In genomic region chr5:98927242-98927987, GRCh38 we compare ENCODE assay signal across 8 cellular contexts. TPM values are rescaled to one million over a fixed set of nuclear protein-coding genes. Genes with fewer than 3 reads are reported as not detected.
A peak's percentile ranks its signal among the peaks of the same experiment; 100 is the strongest.
DNase-seq lines count a peak whose midpoint lies in the region; ATAC-seq, FAIRE-seq and TF ChIP-seq lines count a peak whose summit lies in the region.

No MANE protein-coding gene starts in this region.

- in situ Hi-C loops in GM23248 (cut with MboI) = no loop called here

- H3K4me3 ChIP-seq in GM23248 = peak overlapping the region; percentile 92
- H3K4me3 ChIP-seq in H1 (ENCODE audit: extremely low read depth in 1 of 4, insufficient read depth in 2 of 4, low read depth in 3 of 4, low read length in 4 of 4) = peak overlapping the region; percentile 60 to 90 (median 87)
- peak overlapping the region; percentile 69 to 94 for H3K4me3 ChIP-seq in muscle layer of duodenum (ENCODE audit: low read depth in 1 of 2, low read length in 2 of 2)

- POLR2A ChIA-PET in H1 (lab: Charles Lee; ENCODE audit: partially characterized antibody) = interaction anchor here (0.8 to 4.2 kb wide), 4 partner anchors 9 to 18 kb away, joined by 4 to 12 read pairs (median 4); no protein-coding TSS in a partner anchor

- H3K79me1 ChIP-seq in H1 (ENCODE audit: low read depth, low read length) = no peaks in the 10 kb centered on the region; the same call in 1 of the 2 replicates

- no peak overlapping the region for H3K23ac ChIP-seq in H1 (ENCODE audit: insufficient read length)

- H3K4ac ChIP-seq in H1 (replicated peaks; ENCODE audit: insufficient read length, low read depth, low read length) = no peak overlapping the region

- H2BK5ac ChIP-seq in H1 (ENCODE audit: low read depth, low read length) = peak overlapping the region; percentile 48; the same call in 1 of the 2 replicates

- no peak overlapping the region for H3K14ac ChIP-seq in H1 (ENCODE audit: insufficient read length)

- TF ChIP-seq EP300 in H1 (IDR thresholded peaks at IDR 0.05; ENCODE audit: borderline replicate concordance in 1 of 2, low read depth in 2 of 2, low read length in 2 of 2) = no peak

- no peak overlapping the region for H2AK5ac ChIP-seq in H1 (ENCODE audit: low read depth, low read length)

- no peak overlapping the region for H3K56ac ChIP-seq in H1 (replicated peaks; ENCODE audit: insufficient read length, low read depth, low read length)

- H3K27ac Mint-ChIP-seq in stimulated activated naive B cell treated with anti-CD40 and anti-IgM and Interleukin-4, amounts not matched to agents 10 μg/mL and 1 μg/mL and 100 μg/mL, for 72 hours = peak overlapping the region; percentile 95

- no peaks in the 10 kb centered on the region for H3K9me2 ChIP-seq in GM23248 (ENCODE audit: insufficient read depth)

- peaks cover 83% of the 10 kb centered on the region for H3K79me2 ChIP-seq in GM23248 (ENCODE audit: insufficient read depth)
- H3K79me2 ChIP-seq in H1 (ENCODE audit: control insufficient read depth in 1 of 2, insufficient read depth in 2 of 2, low read length in 2 of 2) = peaks cover 4 to 68% of the 10 kb centered on the region in 2 experiments; a peak in 3 of 4 replicates

- peak; percentile 70 for FAIRE-seq in H1 (lab: Jason Lieb, UNC)

- no peak overlapping the region for H2BK15ac ChIP-seq in H1 (ENCODE audit: low read length)

- peaks cover 31% of the 10 kb centered on the region for H3F3A ChIP-seq in GM23248 (ENCODE audit: insufficient read depth)

- H3K36me3 ChIP-seq in ES-I3 (ENCODE audit: insufficient read depth, low read length) (peaks cover 8% of the 10 kb centered on the region), GM23248 (ENCODE audit: low read depth) (peaks cover 32% of the 10 kb centered on the region), H1 (ENCODE audit: control insufficient read depth in 2 of 4, insufficient read depth in 4 of 4, low read length in 3 of 4) (peaks cover 0 to 37% (median 15%) of the 10 kb centered on the region in 4 experiments; a peak in 6 of 8 replicates), muscle layer of duodenum (ENCODE audit: control insufficient read depth in 1 of 2, insufficient read depth in 2 of 2, low read length in 2 of 2) (peaks cover 9 to 28% of the 10 kb centered on the region in 2 donors)

- peaks cover 10 to 26% of the 10 kb centered on the region in 2 donors for H3K36me3 Mint-ChIP-seq in stimulated activated naive B cell treated with anti-CD40 and anti-IgM and Interleukin-4, amounts not matched to agents 10 μg/mL and 1 μg/mL and 100 μg/mL, for 72 hours

- TF ChIP-seq RAD21 in H1 (IDR thresholded peaks at IDR 0.05 in 1 of 2, conservative IDR thresholded peaks at IDR 0.05 in 1 of 2; ENCODE audit: low read depth in 2 of 2, low read length in 2 of 2) = no peak

- peak overlapping the region; percentile 82 for H3K9ac ChIP-seq in ES-I3 (ENCODE audit: low read depth, low read length)
- peak overlapping the region; percentile 100 for H3K9ac ChIP-seq in GM23248
- peak overlapping the region in 3 of 4 experiments; percentile 76 to 92 (median 78); a peak in 6 of 7 replicates for H3K9ac ChIP-seq in H1 (replicated peaks in 1 of 4; ENCODE audit: extremely low read depth in 1 of 4, low read depth in 3 of 4, low read length in 3 of 4)

- no peaks in the 10 kb centered on the region for H3K9me3 Mint-ChIP-seq in stimulated activated naive B cell treated with anti-CD40 and anti-IgM and Interleukin-4, amounts not matched to agents 10 μg/mL and 1 μg/mL and 100 μg/mL, for 72 hours

- no peak overlapping the region for H4K91ac ChIP-seq in H1 (replicated peaks; ENCODE audit: insufficient read length, low read length)

- H2BK120ac ChIP-seq in H1 (replicated peaks; ENCODE audit: low read depth, low read length) = no peak overlapping the region

- CTCF ChIA-PET in H1 (lab: Charles Lee; ENCODE audit: partially characterized antibody) = interaction anchor here (0.6 to 1.4 kb wide), 3 partner anchors 16 to 135 kb away, joined by 3 to 6 read pairs (median 5); no protein-coding TSS in a partner anchor

- TF ChIP-seq POLR2A in H1 (IDR thresholded peaks at IDR 0.05; ENCODE audit: control extremely low read depth in 1 of 2, low read depth in 2 of 2, low read length in 2 of 2) = no peak; a peak in 1 of 3 replicates

- no peak overlapping the region for H4K8ac ChIP-seq in H1 (ENCODE audit: extremely low read depth, insufficient read depth, low read length)

- H2AFZ ChIP-seq in GM23248 (peak overlapping the region; percentile 45), H1 (ENCODE audit: low read length) (no peak overlapping the region)

- H3K4me2 ChIP-seq in GM23248 (ENCODE audit: unreplicated experiment) = peak overlapping the region; percentile 98
- peak overlapping the region; percentile 78 to 94 for H3K4me2 ChIP-seq in H1 (ENCODE audit: insufficient read depth in 1 of 2, low read depth in 2 of 2, low read length in 2 of 2)

- H3K27me3 ChIP-seq in GM23248 (replicated peaks; ENCODE audit: insufficient read depth) (no peaks in the 10 kb centered on the region), H1 (replicated peaks in 1 of 4; ENCODE audit: control insufficient read depth in 3 of 4, extremely low read depth in 1 of 4, insufficient read depth in 3 of 4, low read length in 3 of 4) (no peaks in the 10 kb centered on the region), muscle layer of duodenum (ENCODE audit: low read depth, low read length) (no peaks in the 10 kb centered on the region)

- no peak for TF ChIP-seq CTCF in H1 (IDR thresholded peaks at IDR 0.05; ENCODE audit: control extremely low read depth in 1 of 3, insufficient read depth in 1 of 3, low read depth in 1 of 3, low read length in 3 of 3)

- ATAC-seq in stimulated activated naive B cell treated with anti-CD40 and anti-IgM and Interleukin-4, amounts not matched to agents 10 μg/mL and 1 μg/mL and 100 μg/mL, for 72 hours (replicated peaks) = peak in 1 of 2 donors; percentile 12

- H3K27ac ChIP-seq in GM23248 (peak overlapping the region; percentile 100), H1 (ENCODE audit: low read depth, low read length) (peak overlapping the region; percentile 48; the same call in 1 of the 2 replicates), muscle layer of duodenum (ENCODE audit: low read length) (peak overlapping the region; percentile 95)

- DNase-seq in GM23248 = peak; percentile 82
- peak; percentile 18 for DNase-seq in NCI-H2029 (lab: John Stamatoyannopoulos, UW)
- peak; percentile 57 to 62 for DNase-seq in activated CD4-positive, alpha-beta T cell treated with anti-CD3 and anti-CD28 coated beads, Interleukin-2, amount 50 U/mL, for 4 hours
- DNase-seq in H1 (ENCODE audit: low read depth in 1 of 2, low spot score in 2 of 2) = no peak
- peak; percentile 28 for DNase-seq in stimulated activated naive B cell treated with anti-CD40 and anti-IgM and Interleukin-4, amounts not matched to agents 10 μg/mL and 1 μg/mL and 100 μg/mL, for 72 hours
- DNase-seq in NCI-H1092 treated with DMSO at 0.1 percent for 48 hours (lab: John Stamatoyannopoulos, UW) = no peak

- H3K23me2 ChIP-seq in H1 (ENCODE audit: low read depth, low read length) = peaks cover 11% of the 10 kb centered on the region

- H3K4me1 ChIP-seq in ES-I3 (ENCODE audit: insufficient read depth, low read length) (no peaks in the 10 kb centered on the region), GM23248 (ENCODE audit: insufficient read depth) (peaks cover 30% of the 10 kb centered on the region), H1 (replicated peaks in 1 of 4; ENCODE audit: control insufficient read depth in 3 of 4, insufficient read depth in 4 of 4, low read length in 3 of 4) (peaks cover 0 to 3% (median 0%) of the 10 kb centered on the region in 4 experiments; a peak in 1 of 7 replicates), muscle layer of duodenum (ENCODE audit: control insufficient read depth in 1 of 2, insufficient read depth in 2 of 2, low read length in 2 of 2) (peaks cover 9 to 21% of the 10 kb centered on the region in 2 donors)

- no peaks in the 10 kb centered on the region for H3K27me3 Mint-ChIP-seq in stimulated activated naive B cell treated with anti-CD40 and anti-IgM and Interleukin-4, amounts not matched to agents 10 μg/mL and 1 μg/mL and 100 μg/mL, for 72 hours

- no peak overlapping the region for H4K5ac ChIP-seq in H1 (ENCODE audit: insufficient read length, low read depth, low read length)

- WGBS in GM23248 (ENCODE audit: low coverage in 1 of 2, low lambda C conversion rate in 2 of 2, missing lambda C conversion rate in 2 of 2), 2 experiments = 2 to 3% methylated on average over 14 of the region's 14 CpGs
- WGBS in H1 (ENCODE audit: extremely low coverage in 1 of 2, insufficient coverage in 1 of 2, insufficient read length in 1 of 2, insufficient replicate concordance in 2 of 2, low coverage in 1 of 2, low lambda C conversion rate in 2 of 2, missing lambda C conversion rate in 1 of 2), 2 experiments = 2% methylated on average over 14 of the region's 14 CpGs; no CpG with 5 or more reads in 1 of the 2 experiments

- peaks cover 4 to 14% of the 10 kb centered on the region in 2 donors for H3K4me1 Mint-ChIP-seq in stimulated activated naive B cell treated with anti-CD40 and anti-IgM and Interleukin-4, amounts not matched to agents 10 μg/mL and 1 μg/mL and 100 μg/mL, for 72 hours

- H4K20me1 ChIP-seq in GM23248 (ENCODE audit: insufficient read depth) (peaks cover 13% of the 10 kb centered on the region; the same call in 1 of the 2 replicates), H1 (replicated peaks in 1 of 2; ENCODE audit: control insufficient read depth in 1 of 2, insufficient read depth in 2 of 2, low read length in 2 of 2) (no peaks in the 10 kb centered on the region)

- H2BK12ac ChIP-seq in H1 (ENCODE audit: low read depth, low read length) = no peak overlapping the region

- H2BK20ac ChIP-seq in H1 (ENCODE audit: low read length) = no peak overlapping the region

- H3K4me3 Mint-ChIP-seq in stimulated activated naive B cell treated with anti-CD40 and anti-IgM and Interleukin-4, amounts not matched to agents 10 μg/mL and 1 μg/mL and 100 μg/mL, for 72 hours = peak overlapping the region; percentile 91 to 92

- H3K18ac ChIP-seq in H1 (ENCODE audit: extremely low read depth, low read length) = peak overlapping the region; percentile 29

- no peaks in the 10 kb centered on the region for H3K9me3 ChIP-seq in ES-I3 (ENCODE audit: control insufficient read depth, insufficient read depth, low read length)
- no peaks in the 10 kb centered on the region for H3K9me3 ChIP-seq in GM23248 (ENCODE audit: low read depth)
- no peaks in the 10 kb centered on the region for H3K9me3 ChIP-seq in H1 (ENCODE audit: insufficient read depth in 2 of 2, low read depth in 1 of 2, low read length in 1 of 2)
- H3K9me3 ChIP-seq in muscle layer of duodenum (ENCODE audit: control insufficient read depth in 1 of 2, low read length in 2 of 2) = no peaks in the 10 kb centered on the region

RNA-seq across cellular contexts. Expression of gene CHD1, which starts 1.4 kb away (rescaled TPM):
- 24.3 and 28.1 TPM in 2 replicates for total RNA-seq in GM23248 (2014; rRNA removed; shearing (Covaris generic))
- polyA plus RNA-seq in GM23248 (2016; fragmentation: Nextera tagmentation; extraction: Ambion mirVana) (8.3 and 11.1 TPM in 2 replicates), H1 (2011; rRNA removed) (5.7 and 15.6 TPM in 2 replicates)
- 50.8 and 53.0 TPM in 2 replicates for total RNA-seq in H1 (2021; fragmentation: NEBNext Ultra II Directional; extraction: Animal tissue kit (Norgen Biotek cat#: 25700))
- 18.0 TPM for polyA plus RNA-seq in H1 (2011; cell fraction: cytosol; rRNA removed)
- polyA plus RNA-seq in H1 (2011; cell fraction: nucleus; rRNA removed) = 13.4 TPM
- 18.0 to 40.3 TPM (median 21.5 TPM) in 4 replicates for polyA plus RNA-seq in H1 (2012, experiment 1 of 2)
- polyA plus RNA-seq in H1 (2012, experiment 2 of 2) = 1.6 TPM
- polyA plus RNA-seq in H1 (2013, experiment 1 of 2) = 32.6 TPM
- polyA plus RNA-seq in H1 (2013, experiment 2 of 2) = 30.9 TPM
- 28.8 and 47.1 TPM in 2 replicates for polyA minus RNA-seq in H1 (2011; rRNA and poly(A)+ RNA removed)
- 33.7 TPM for polyA minus RNA-seq in H1 (2011; cell fraction: cytosol; rRNA and poly(A)+ RNA removed)
- polyA minus RNA-seq in H1 (2011; cell fraction: nucleus; rRNA and poly(A)+ RNA removed) = 81.3 TPM

Comparison
In these comparisons a context has a peak if more than half of its experiments do, and no peak if none do; other contexts are left out.
1. DNase-seq: peak in GM23248 (single experiment), NCI-H2029 (single experiment), activated CD4-positive, alpha-beta T cell treated with anti-CD3 and anti-CD28 coated beads, Interleukin-2, amount 50 U/mL, for 4 hours (2 of 2) and stimulated activated naive B cell treated with anti-CD40 and anti-IgM and Interleukin-4, amounts not matched to agents 10 μg/mL and 1 μg/mL and 100 μg/mL, for 72 hours (single experiment); none in H1 (0 of 2) and NCI-H1092 treated with DMSO at 0.1 percent for 48 hours (single experiment).
2. H3K27ac ChIP-seq: peak in every context shown above with its lines; median percentile 100 in GM23248; 95 in muscle layer of duodenum; 48 in H1.
3. Peak in every context shown above with its lines, with median percentiles within 50 percentile points of each other: H3K9ac ChIP-seq and H3K4me3 ChIP-seq.